In genomic region chr19:49766938-49767315, GRCh38 we compare ENCODE assay signal across 8 cellular contexts. TPM values are rescaled to one million over a fixed set of nuclear protein-coding genes. Genes with fewer than 3 reads are reported as not detected.
A peak's percentile ranks its signal among the peaks of the same experiment; 100 is the strongest.
DNase-seq lines count a peak whose midpoint lies in the region; ATAC-seq, FAIRE-seq and TF ChIP-seq lines count a peak whose summit lies in the region.

AP2A1 (plus strand) TSS chr19:49767001; CDS start chr19:49767134, 133 bp downstream.

- peaks cover 35% of the 10 kb centered on the region for H3K4me1 Mint-ChIP-seq in T-helper 17 cell

- H3K36me3 Mint-ChIP-seq in T-helper 17 cell (ENCODE audit: low read depth): no peaks in the 10 kb centered on the region

- TF ChIP-seq CTCF in foreskin keratinocyte (conservative IDR thresholded peaks at IDR 0.05): no peak
- no peak for TF ChIP-seq CTCF in parathyroid adenoma (IDR thresholded peaks at IDR 0.05)

- no peaks in the 10 kb centered on the region for H3K36me3 ChIP-seq in parathyroid adenoma (ENCODE audit: control insufficient read depth, insufficient read depth, low read length)

- peak within 1 kb of the TSS; percentile 91 for H3K27ac Mint-ChIP-seq in T-helper 17 cell

- H3K4me1 ChIP-seq in foreskin keratinocyte (no peaks in the 10 kb centered on the region), parathyroid adenoma (peaks cover 9% of the 10 kb centered on the region)

- peaks cover 37% of the 10 kb centered on the region for H3K79me2 ChIP-seq in parathyroid adenoma

- no peaks in the 10 kb centered on the region for H3K9me3 ChIP-seq in T-helper 17 cell (ENCODE audit: control insufficient read depth, low read length, poor library complexity, severe bottlenecking)
- H3K9me3 ChIP-seq in parathyroid adenoma (ENCODE audit: control insufficient read depth, low read length): no peaks in the 10 kb centered on the region

- peak within 1 kb of the TSS; percentile 96 for H3K4me3 Mint-ChIP-seq in T-helper 17 cell

- no peaks in the 10 kb centered on the region for H3K27me3 Mint-ChIP-seq in T-helper 17 cell

- no peak for DNase-seq in H54 (ENCODE audit: insufficient read length, low spot score)
- DNase-seq in T-helper 17 cell: no peak
- DNase-seq in foreskin keratinocyte: no peak
- DNase-seq in HuH-7 (ENCODE audit: low spot score): no peak
- no peak for DNase-seq in DMS114 treated with DMSO at 0.1 percent for 48 hours (lab: John Stamatoyannopoulos, UW; ENCODE audit: unreplicated experiment)

- peak within 1 kb of the TSS; percentile 88 for H3K9ac ChIP-seq in parathyroid adenoma

- H3K4me3 ChIP-seq in parathyroid adenoma (ENCODE audit: low read depth, low read length): peak within 1 kb of the TSS; percentile 91

- no peak for ATAC-seq in T-helper 17 cell
- no peak for ATAC-seq in foreskin keratinocyte
- no peak for ATAC-seq in GM21576 (IDR thresholded peaks at IDR 0.05; ENCODE audit: unreplicated experiment)
- ATAC-seq in GM21529 (IDR thresholded peaks at IDR 0.05; ENCODE audit: unreplicated experiment): no peak

- H2AFZ ChIP-seq in parathyroid adenoma: peak within 1 kb of the TSS; percentile 92

- H3K4me2 ChIP-seq in parathyroid adenoma (ENCODE audit: low read length): peak within 1 kb of the TSS; percentile 93

- H3K27ac ChIP-seq in foreskin keratinocyte: peak within 1 kb of the TSS; percentile 95
- peak within 1 kb of the TSS; percentile 87 for H3K27ac ChIP-seq in parathyroid adenoma

- H3K27me3 ChIP-seq in foreskin keratinocyte (no peaks in the 10 kb centered on the region), parathyroid adenoma (ENCODE audit: control insufficient read depth, insufficient read depth, low read length) (no peaks in the 10 kb centered on the region)

- TF ChIP-seq POLR2A in H54 (IDR thresholded peaks at IDR 0.05; ENCODE audit: low read depth, low read length): peak; percentile 62

- no peak for FAIRE-seq in H54 (lab: Jason Lieb, UNC)

RNA-seq across cellular contexts. Expression of gene AP2A1, which starts in this region (rescaled TPM):
- total RNA-seq in T-helper 17 cell (10 to 100 TPM; 43.3 to 51.5 TPM), foreskin keratinocyte (68.0 and 70.1 TPM in 2 replicates)
- polyA plus RNA-seq in foreskin keratinocyte: 58.2 and 60.9 TPM in 2 replicates
